23 cellular contexts compared by ENCODE assay signal in genomic region chr9:18235181-18235908, GRCh38.
"Had no signal": no experiment of that assay in that cellular context is flagged by ENCODE, and none has a peak within 500 bp of the region (broad histone marks: within the 10 kb centered on the region; RNA-seq: fewer than 3 reads in every experiment).

No MANE protein-coding gene starts in this region.

- H3K27me3 ChIP-seq: esophagus muscularis mucosa, gastroesophageal sphincter, neural progenitor cell, ovary, right atrium auricular region, sigmoid colon, tibial nerve, upper lobe of right lung, vagina had no signal

- H3K4me3 Mint-ChIP-seq: memory B cell; natural killer cell treated with Interleukin-12 subunit alpha and Interleukin-12 subunit beta and Interleukin-15 and Interleukin-18, amount 100 ng/mL, for 72 hours; neural progenitor cell had no signal

- H3K4me1 Mint-ChIP-seq: memory B cell, neural progenitor cell had no signal

- ATAC-seq: gastroesophageal sphincter; left cardiac atrium; lower lobe of right lung; natural killer cell treated with Interleukin-12 subunit alpha and Interleukin-12 subunit beta and Interleukin-15 and Interleukin-18, amount 100 ng/mL, for 72 hours; upper lobe of right lung had no signal

- H3K27ac Mint-ChIP-seq: memory B cell; natural killer cell treated with Interleukin-12 subunit alpha and Interleukin-12 subunit beta and Interleukin-15 and Interleukin-18, amount 100 ng/mL, for 72 hours; neural progenitor cell had no signal

- DNase-seq: effector memory CD4-positive, alpha-beta T cell; glutamatergic neuron; left cardiac atrium; left ventricle myocardium inferior; lower lobe of right lung; midbrain; nucleus accumbens; ovary; sigmoid colon; stimulated activated naive CD4-positive, alpha-beta T cell had no signal

- H3K36me3 Mint-ChIP-seq: memory B cell; natural killer cell treated with Interleukin-12 subunit alpha and Interleukin-12 subunit beta and Interleukin-15 and Interleukin-18, amount 100 ng/mL, for 72 hours; neural progenitor cell had no signal

- H3K27ac ChIP-seq: epithelial cell of prostate, esophagus muscularis mucosa, gastroesophageal sphincter, left ventricle myocardium inferior, lower lobe of right lung, neural progenitor cell, ovary, right atrium auricular region, sigmoid colon, skin epidermis, tibial nerve, upper lobe of right lung, vagina had no signal

- H3K4me2 ChIP-seq: neural progenitor cell had no signal

- H3K4me1 ChIP-seq: lower lobe of right lung, neural progenitor cell, right atrium auricular region, sigmoid colon, upper lobe of right lung, vagina had no signal

- H3K9ac ChIP-seq: neural progenitor cell had no signal

- H3K4me3 ChIP-seq: esophagus muscularis mucosa, gastroesophageal sphincter, left ventricle myocardium inferior, lower lobe of right lung, neural progenitor cell, ovary, right atrium auricular region, sigmoid colon, skin epidermis, tibial nerve, upper lobe of right lung, vagina had no signal

- H3K9me3 ChIP-seq: esophagus muscularis mucosa, gastroesophageal sphincter, left ventricle myocardium inferior, lower lobe of right lung, ovary, right atrium auricular region, sigmoid colon, tibial nerve, upper lobe of right lung, vagina had no signal

- H3K9me3 Mint-ChIP-seq: memory B cell, neural progenitor cell had no signal

- FAIRE-seq: endometrium, keratinocyte had no signal

- H3K36me3 ChIP-seq: esophagus muscularis mucosa, gastroesophageal sphincter, left ventricle myocardium inferior, lower lobe of right lung, neural progenitor cell, ovary, right atrium auricular region, sigmoid colon, tibial nerve, upper lobe of right lung, vagina had no signal

- H2AFZ ChIP-seq: neural progenitor cell had no signal
